30 cellular contexts compared by ENCODE assay signal in the genomic region with DNA sequence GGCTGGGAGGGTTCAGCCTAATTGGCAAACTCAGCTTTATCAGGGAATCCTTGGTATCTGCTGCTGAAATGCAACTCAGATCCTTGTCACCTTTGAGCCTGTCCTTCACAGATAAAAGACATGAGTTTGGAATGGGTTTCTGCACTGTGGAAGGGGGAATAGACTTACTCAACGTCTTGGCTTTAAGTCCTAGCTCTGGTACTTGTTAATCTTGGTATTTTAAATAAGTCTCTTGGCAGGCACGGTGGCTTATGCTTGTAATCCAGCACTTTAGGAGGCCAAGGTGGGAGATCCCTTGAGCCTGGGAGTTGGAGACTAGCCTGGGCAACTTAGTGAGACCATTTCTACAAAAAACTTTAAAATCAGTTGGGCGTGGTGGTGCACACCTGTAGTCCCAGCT. TPM values are rescaled to one million over a fixed set of nuclear protein-coding genes. Genes with fewer than 3 reads are reported as not detected.
DNase-seq lines count a peak whose midpoint lies in the region; ATAC-seq lines count a peak whose summit lies in the region.
"Had no signal": no experiment of that assay in that cellular context is flagged by ENCODE, and none has a peak within 500 bp of the region (broad histone marks: within the 10 kb centered on the region; RNA-seq: fewer than 3 reads in every experiment).

No MANE protein-coding gene starts in this region.

- peak overlapping the region; percentile 38 for H3K27ac Mint-ChIP-seq in activated naive CD4-positive, alpha-beta T cell treated with anti-CD3 and anti-CD28 coated beads, Interleukin-2, amount 50 U/mL, for 24 hours
- no peak overlapping the region for H3K27ac Mint-ChIP-seq in activated naive CD4-positive, alpha-beta T cell treated with anti-CD3 and anti-CD28 coated beads, Interleukin-2, amount 10 ng/mL, durations not matched to agents 7 days and 5 days
- peak overlapping the region; percentile 19 for H3K27ac Mint-ChIP-seq in activated T-helper 17 cell treated with anti-CD3 and anti-CD28 coated beads, Interleukin-2, amount 50 U/mL, for 72 hours
- peak overlapping the region; percentile 28 for H3K27ac Mint-ChIP-seq in memory B cell
- H3K27ac Mint-ChIP-seq in stimulated activated effector memory CD8-positive, alpha-beta T cell treated with anti-CD3 and anti-CD28 coated beads, Interleukin-12 subunit alpha, Interleukin-12 subunit beta, amount 100 ng/mL, for 72 hours = peak overlapping the region; percentile 18
- H3K27ac Mint-ChIP-seq in activated T-cell treated with anti-CD3 and anti-CD28 coated beads, Interleukin-2, amount 50 U/mL, for 24 hours = no peak overlapping the region
- H3K27ac Mint-ChIP-seq: immature natural killer cell; nephron; stimulated activated naive CD8-positive, alpha-beta T cell treated with anti-CD3 and anti-CD28 coated beads, Interleukin-15, Interleukin-2, amounts not matched to agents 100 ng/mL and 50 ng/mL, for 24 hours had no signal

- no peaks in the 10 kb centered on the region for H3K9me3 Mint-ChIP-seq in activated naive CD4-positive, alpha-beta T cell treated with anti-CD3 and anti-CD28 coated beads, Interleukin-2, amount 50 U/mL, for 24 hours
- H3K9me3 Mint-ChIP-seq in activated naive CD4-positive, alpha-beta T cell treated with anti-CD3 and anti-CD28 coated beads, Interleukin-2, amount 10 ng/mL, durations not matched to agents 7 days and 5 days = no peaks in the 10 kb centered on the region
- H3K9me3 Mint-ChIP-seq in activated T-helper 17 cell treated with anti-CD3 and anti-CD28 coated beads, Interleukin-2, amount 50 U/mL, for 72 hours = no peaks in the 10 kb centered on the region
- H3K9me3 Mint-ChIP-seq in memory B cell = no peaks in the 10 kb centered on the region
- no peaks in the 10 kb centered on the region for H3K9me3 Mint-ChIP-seq in stimulated activated effector memory CD8-positive, alpha-beta T cell treated with anti-CD3 and anti-CD28 coated beads, Interleukin-12 subunit alpha, Interleukin-12 subunit beta, amount 100 ng/mL, for 72 hours
- H3K9me3 Mint-ChIP-seq in activated T-cell treated with anti-CD3 and anti-CD28 coated beads, Interleukin-2, amount 50 U/mL, for 24 hours = no peaks in the 10 kb centered on the region
- H3K9me3 Mint-ChIP-seq: CD4-positive, alpha-beta memory T cell; central memory CD8-positive, alpha-beta T cell; effector memory CD8-positive, alpha-beta T cell; immature natural killer cell; nephron; stimulated activated naive CD8-positive, alpha-beta T cell treated with anti-CD3 and anti-CD28 coated beads, Interleukin-15, Interleukin-2, amounts not matched to agents 100 ng/mL and 50 ng/mL, for 24 hours had no signal

- CTCF ChIA-PET in activated naive CD4-positive, alpha-beta T cell treated with anti-CD3 and anti-CD28 coated beads, Interleukin-2, amount 10 ng/mL, durations not matched to agents 7 days and 5 days (lab: Charles Lee) = interaction anchor here (0.9 to 4.4 kb wide), 15 partner anchors 179 to 958 kb away, joined by 3 to 80 read pairs (median 3); a partner anchor contains a TSS

- H3K36me3 Mint-ChIP-seq in activated naive CD4-positive, alpha-beta T cell treated with anti-CD3 and anti-CD28 coated beads, Interleukin-2, amount 50 U/mL, for 24 hours = no peaks in the 10 kb centered on the region
- no peaks in the 10 kb centered on the region for H3K36me3 Mint-ChIP-seq in activated naive CD4-positive, alpha-beta T cell treated with anti-CD3 and anti-CD28 coated beads, Interleukin-2, amount 10 ng/mL, durations not matched to agents 7 days and 5 days
- no peaks in the 10 kb centered on the region for H3K36me3 Mint-ChIP-seq in activated T-helper 17 cell treated with anti-CD3 and anti-CD28 coated beads, Interleukin-2, amount 50 U/mL, for 72 hours (ENCODE audit: low read depth)
- no peaks in the 10 kb centered on the region for H3K36me3 Mint-ChIP-seq in memory B cell
- H3K36me3 Mint-ChIP-seq in stimulated activated effector memory CD8-positive, alpha-beta T cell treated with anti-CD3 and anti-CD28 coated beads, Interleukin-12 subunit alpha, Interleukin-12 subunit beta, amount 100 ng/mL, for 72 hours = no peaks in the 10 kb centered on the region
- H3K36me3 Mint-ChIP-seq in activated T-cell treated with anti-CD3 and anti-CD28 coated beads, Interleukin-2, amount 50 U/mL, for 24 hours (ENCODE audit: low read depth) = no peaks in the 10 kb centered on the region
- H3K36me3 Mint-ChIP-seq: CD4-positive, alpha-beta memory T cell; immature natural killer cell had no signal

- H3K4me3 Mint-ChIP-seq in activated naive CD4-positive, alpha-beta T cell treated with anti-CD3 and anti-CD28 coated beads, Interleukin-2, amount 50 U/mL, for 24 hours = no peak overlapping the region
- no peak overlapping the region for H3K4me3 Mint-ChIP-seq in activated naive CD4-positive, alpha-beta T cell treated with anti-CD3 and anti-CD28 coated beads, Interleukin-2, amount 10 ng/mL, durations not matched to agents 7 days and 5 days
- H3K4me3 Mint-ChIP-seq in activated T-helper 17 cell treated with anti-CD3 and anti-CD28 coated beads, Interleukin-2, amount 50 U/mL, for 72 hours = no peak overlapping the region
- H3K4me3 Mint-ChIP-seq in memory B cell = no peak overlapping the region
- H3K4me3 Mint-ChIP-seq in stimulated activated effector memory CD8-positive, alpha-beta T cell treated with anti-CD3 and anti-CD28 coated beads, Interleukin-12 subunit alpha, Interleukin-12 subunit beta, amount 100 ng/mL, for 72 hours = no peak overlapping the region
- no peak overlapping the region for H3K4me3 Mint-ChIP-seq in activated T-cell treated with anti-CD3 and anti-CD28 coated beads, Interleukin-2, amount 50 U/mL, for 24 hours
- H3K4me3 Mint-ChIP-seq: CD4-positive, alpha-beta memory T cell; central memory CD8-positive, alpha-beta T cell; effector memory CD8-positive, alpha-beta T cell; immature natural killer cell; nephron; stimulated activated naive CD8-positive, alpha-beta T cell treated with anti-CD3 and anti-CD28 coated beads, Interleukin-15, Interleukin-2, amounts not matched to agents 100 ng/mL and 50 ng/mL, for 24 hours had no signal

- ATAC-seq in activated T-helper 17 cell treated with anti-CD3 and anti-CD28 coated beads, Interleukin-2, amount 50 U/mL, for 72 hours (replicated peaks) = no peak
- no peak for ATAC-seq in memory B cell (ENCODE audit: low read depth)
- no peak for ATAC-seq in stimulated activated effector memory CD8-positive, alpha-beta T cell treated with anti-CD3 and anti-CD28 coated beads, Interleukin-12 subunit alpha, Interleukin-12 subunit beta, amount 100 ng/mL, for 72 hours
- no peak for ATAC-seq in GM18867 (IDR thresholded peaks at IDR 0.05; ENCODE audit: unreplicated experiment)
- ATAC-seq: effector memory CD8-positive, alpha-beta T cell had no signal

- H3K4me1 Mint-ChIP-seq in activated naive CD4-positive, alpha-beta T cell treated with anti-CD3 and anti-CD28 coated beads, Interleukin-2, amount 50 U/mL, for 24 hours = peaks cover 19% of the 10 kb centered on the region
- H3K4me1 Mint-ChIP-seq in activated naive CD4-positive, alpha-beta T cell treated with anti-CD3 and anti-CD28 coated beads, Interleukin-2, amount 10 ng/mL, durations not matched to agents 7 days and 5 days = peaks cover 47% of the 10 kb centered on the region
- H3K4me1 Mint-ChIP-seq in activated T-helper 17 cell treated with anti-CD3 and anti-CD28 coated beads, Interleukin-2, amount 50 U/mL, for 72 hours = peaks cover 16% of the 10 kb centered on the region
- peaks cover 9% of the 10 kb centered on the region for H3K4me1 Mint-ChIP-seq in memory B cell
- peaks cover 14% of the 10 kb centered on the region for H3K4me1 Mint-ChIP-seq in stimulated activated effector memory CD8-positive, alpha-beta T cell treated with anti-CD3 and anti-CD28 coated beads, Interleukin-12 subunit alpha, Interleukin-12 subunit beta, amount 100 ng/mL, for 72 hours
- peaks cover 21% of the 10 kb centered on the region for H3K4me1 Mint-ChIP-seq in activated T-cell treated with anti-CD3 and anti-CD28 coated beads, Interleukin-2, amount 50 U/mL, for 24 hours (ENCODE audit: low read depth)
- H3K4me1 Mint-ChIP-seq: nephron had no signal

- no peak for DNase-seq in activated naive CD4-positive, alpha-beta T cell treated with anti-CD3 and anti-CD28 coated beads, Interleukin-2, amount 10 ng/mL, durations not matched to agents 7 days and 5 days
- DNase-seq in memory B cell (ENCODE audit: low spot score in 2 of 2) (no peak), iPS-NIHi11 (ENCODE audit: low spot score) (no peak)
- DNase-seq in stimulated activated effector memory CD8-positive, alpha-beta T cell treated with anti-CD3 and anti-CD28 coated beads, Interleukin-12 subunit alpha, Interleukin-12 subunit beta, amount 100 ng/mL, for 72 hours (ENCODE audit: low spot score in 2 of 2) = no peak
- no peak for DNase-seq in activated T-cell treated with anti-CD3 and anti-CD28 coated beads, Interleukin-2, amount 50 U/mL, for 24 hours
- DNase-seq: activated CD4-positive, alpha-beta T cell treated with anti-CD3 and anti-CD28 coated beads for 48 hours; activated CD8-positive, alpha-beta memory T cell treated with anti-CD3 and anti-CD28 coated beads for 24 hours; activated gamma-delta T cell; activated T-cell treated with anti-CD3 and anti-CD28 coated beads for 4 hours; AML-193; CD4-positive, alpha-beta memory T cell; effector memory CD8-positive, alpha-beta T cell; hypothalamus; immature natural killer cell; Kasumi-1; left cardiac atrium; NCI-H1417 treated with DMSO at 0.1 percent for 48 hours; NCI-H2081; NCI-H526; ovary; Peyer's patch; SHP77 treated with DMSO at 0.1 percent for 48 hours; stimulated activated CD4-positive, alpha-beta T cell treated with anti-CD3 and anti-CD28 coated beads, Interleukin-1b, Interleukin-23, amount 100 ng/mL, for 48 hours had no signal

- no peaks in the 10 kb centered on the region for H3K27me3 Mint-ChIP-seq in activated naive CD4-positive, alpha-beta T cell treated with anti-CD3 and anti-CD28 coated beads, Interleukin-2, amount 50 U/mL, for 24 hours
- H3K27me3 Mint-ChIP-seq in activated naive CD4-positive, alpha-beta T cell treated with anti-CD3 and anti-CD28 coated beads, Interleukin-2, amount 10 ng/mL, durations not matched to agents 7 days and 5 days = peaks cover 6% of the 10 kb centered on the region
- H3K27me3 Mint-ChIP-seq in activated T-helper 17 cell treated with anti-CD3 and anti-CD28 coated beads, Interleukin-2, amount 50 U/mL, for 72 hours = peaks cover 3% of the 10 kb centered on the region
- no peaks in the 10 kb centered on the region for H3K27me3 Mint-ChIP-seq in memory B cell
- H3K27me3 Mint-ChIP-seq in activated T-cell treated with anti-CD3 and anti-CD28 coated beads, Interleukin-2, amount 50 U/mL, for 24 hours = no peaks in the 10 kb centered on the region
- H3K27me3 Mint-ChIP-seq: central memory CD8-positive, alpha-beta T cell; stimulated activated naive CD8-positive, alpha-beta T cell treated with anti-CD3 and anti-CD28 coated beads, Interleukin-15, Interleukin-2, amounts not matched to agents 100 ng/mL and 50 ng/mL, for 24 hours had no signal

RNA-seq across cellular contexts. Expression of a gene that starts 55.1 kb away (rescaled TPM):
- total RNA-seq in activated T-helper 17 cell treated with anti-CD3 and anti-CD28 coated beads, Interleukin-2, amount 50 U/mL, for 72 hours = 10 to 100 TPM; 30.7 to 40.6 TPM

RNA-seq across cellular contexts. Expression of a gene that starts 55.8 kb away (rescaled TPM):
- total RNA-seq in activated T-helper 17 cell treated with anti-CD3 and anti-CD28 coated beads, Interleukin-2, amount 50 U/mL, for 72 hours = not detected
- total RNA-seq: CD4-positive, alpha-beta memory T cell; left cardiac atrium; Peyer's patch; T-helper 2 cell treated with Interferon-gamma antibody and Interleukin-4, amounts not matched to agents 100 ng/mL and 5 ng/mL, for 36 hours had no signal

Comparison
In these comparisons a context has a peak if more than half of its experiments do, and no peak if none do; other contexts are left out.
1. H3K27ac Mint-ChIP-seq: peak in activated naive CD4-positive, alpha-beta T cell treated with anti-CD3 and anti-CD28 coated beads, Interleukin-2, amount 50 U/mL, for 24 hours (single experiment), activated T-helper 17 cell treated with anti-CD3 and anti-CD28 coated beads, Interleukin-2, amount 50 U/mL, for 72 hours (single experiment), memory B cell (single experiment) and stimulated activated effector memory CD8-positive, alpha-beta T cell treated with anti-CD3 and anti-CD28 coated beads, Interleukin-12 subunit alpha, Interleukin-12 subunit beta, amount 100 ng/mL, for 72 hours (single experiment); none in activated naive CD4-positive, alpha-beta T cell treated with anti-CD3 and anti-CD28 coated beads, Interleukin-2, amount 10 ng/mL, durations not matched to agents 7 days and 5 days (single experiment) and activated T-cell treated with anti-CD3 and anti-CD28 coated beads, Interleukin-2, amount 50 U/mL, for 24 hours (single experiment).